Comparison of ENCODE assay signal across 15 cellular contexts in genomic region chr17:63917206-63917605, GRCh38. TPM values are rescaled to one million over a fixed set of nuclear protein-coding genes. Genes with fewer than 3 reads are reported as not detected.
"Had no signal": no experiment of that assay in that cellular context is flagged by ENCODE, and none has a peak within 500 bp of the region (broad histone marks: within the 10 kb centered on the region; RNA-seq: fewer than 3 reads in every experiment).

No MANE protein-coding gene starts in this region.

RNA-seq across cellular contexts. Expression of gene GH1, which starts 1.4 kb away (rescaled TPM):
- total RNA-seq: activated B cell treated with CpG ODN at 0.5 μM for 24 hours; activated CD4-positive, alpha-beta memory T cell treated with anti-CD3 and anti-CD28 coated beads, Interleukin-2, amount 10 ng/mL, durations not matched to agents 7 days and 5 days; activated CD4-positive, alpha-beta T cell treated with anti-CD3 and anti-CD28 coated beads, Interleukin-2, amount 10 ng/mL, durations not matched to agents 7 days and 5 days; activated CD8-positive, alpha-beta memory T cell treated with anti-CD3 and anti-CD28 coated beads, Interleukin-2, amount 10 ng/mL, durations not matched to agents 7 days and 5 days; activated CD8-positive, alpha-beta T cell treated with anti-CD3 and anti-CD28 coated beads, Interleukin-2, amount 10 ng/mL, durations not matched to agents 7 days and 5 days; activated naive CD4-positive, alpha-beta T cell treated with anti-CD3 and anti-CD28 coated beads for 36 hours; activated naive CD8-positive, alpha-beta T cell treated with anti-CD3 and anti-CD28 coated beads for 36 hours; activated T-helper 2 cell treated with anti-CD3 and anti-CD28 coated beads, Interferon-gamma antibody, Interleukin-2, Interleukin-4, amounts not matched to agents 10 μg/mL and 5 μg/mL and 100 μg/mL, durations not matched to agents 14 hours and 24 hours and 36 hours; adrenal gland; aorta; astrocyte; body of pancreas; breast epithelium had no signal

RNA-seq across cellular contexts. Expression of gene CSHL1, which starts 6.1 kb away (rescaled TPM):
- total RNA-seq: activated B cell treated with CpG ODN at 0.5 μM for 24 hours; activated CD4-positive, alpha-beta memory T cell treated with anti-CD3 and anti-CD28 coated beads, Interleukin-2, amount 10 ng/mL, durations not matched to agents 7 days and 5 days; activated CD4-positive, alpha-beta T cell treated with anti-CD3 and anti-CD28 coated beads for 36 hours; activated CD4-positive, alpha-beta T cell treated with anti-CD3 and anti-CD28 coated beads, Interleukin-2, amount 10 ng/mL, durations not matched to agents 7 days and 5 days; activated CD8-positive, alpha-beta memory T cell treated with anti-CD3 and anti-CD28 coated beads, Interleukin-2, amount 10 ng/mL, durations not matched to agents 7 days and 5 days; activated CD8-positive, alpha-beta T cell treated with anti-CD3 and anti-CD28 coated beads, Interleukin-2, amount 10 ng/mL, durations not matched to agents 7 days and 5 days; activated naive CD4-positive, alpha-beta T cell treated with anti-CD3 and anti-CD28 coated beads for 36 hours; activated naive CD8-positive, alpha-beta T cell treated with anti-CD3 and anti-CD28 coated beads for 36 hours; activated T-helper 2 cell treated with anti-CD3 and anti-CD28 coated beads, Interferon-gamma antibody, Interleukin-2, Interleukin-4, amounts not matched to agents 10 μg/mL and 5 μg/mL and 100 μg/mL, durations not matched to agents 14 hours and 24 hours and 36 hours; adrenal gland; aorta; astrocyte; body of pancreas; breast epithelium had no signal

RNA-seq across cellular contexts. Expression of gene CD79B, which starts 14.9 kb away (rescaled TPM):
- total RNA-seq: body of pancreas had no signal

RNA-seq across cellular contexts. Expression of gene CSH1, which starts 20.8 kb away (rescaled TPM):
- total RNA-seq: activated B cell treated with CpG ODN at 0.5 μM for 24 hours; activated CD4-positive, alpha-beta memory T cell treated with anti-CD3 and anti-CD28 coated beads, Interleukin-2, amount 10 ng/mL, durations not matched to agents 7 days and 5 days; activated CD4-positive, alpha-beta T cell treated with anti-CD3 and anti-CD28 coated beads for 36 hours; activated CD4-positive, alpha-beta T cell treated with anti-CD3 and anti-CD28 coated beads, Interleukin-2, amount 10 ng/mL, durations not matched to agents 7 days and 5 days; activated CD8-positive, alpha-beta memory T cell treated with anti-CD3 and anti-CD28 coated beads, Interleukin-2, amount 10 ng/mL, durations not matched to agents 7 days and 5 days; activated CD8-positive, alpha-beta T cell treated with anti-CD3 and anti-CD28 coated beads, Interleukin-2, amount 10 ng/mL, durations not matched to agents 7 days and 5 days; activated naive CD4-positive, alpha-beta T cell treated with anti-CD3 and anti-CD28 coated beads for 36 hours; activated naive CD8-positive, alpha-beta T cell treated with anti-CD3 and anti-CD28 coated beads for 36 hours; activated T-helper 2 cell treated with anti-CD3 and anti-CD28 coated beads, Interferon-gamma antibody, Interleukin-2, Interleukin-4, amounts not matched to agents 10 μg/mL and 5 μg/mL and 100 μg/mL, durations not matched to agents 14 hours and 24 hours and 36 hours; adrenal gland; aorta; body of pancreas; breast epithelium had no signal

RNA-seq across cellular contexts. Expression of gene GH2, which starts 35.5 kb away (rescaled TPM):
- total RNA-seq: activated B cell treated with CpG ODN at 0.5 μM for 24 hours; activated CD4-positive, alpha-beta memory T cell treated with anti-CD3 and anti-CD28 coated beads, Interleukin-2, amount 10 ng/mL, durations not matched to agents 7 days and 5 days; activated CD4-positive, alpha-beta T cell treated with anti-CD3 and anti-CD28 coated beads for 36 hours; activated CD4-positive, alpha-beta T cell treated with anti-CD3 and anti-CD28 coated beads, Interleukin-2, amount 10 ng/mL, durations not matched to agents 7 days and 5 days; activated CD8-positive, alpha-beta memory T cell treated with anti-CD3 and anti-CD28 coated beads, Interleukin-2, amount 10 ng/mL, durations not matched to agents 7 days and 5 days; activated CD8-positive, alpha-beta T cell treated with anti-CD3 and anti-CD28 coated beads, Interleukin-2, amount 10 ng/mL, durations not matched to agents 7 days and 5 days; activated naive CD4-positive, alpha-beta T cell treated with anti-CD3 and anti-CD28 coated beads for 36 hours; activated naive CD4-positive, alpha-beta T cell treated with anti-CD3 and anti-CD28 coated beads, Interleukin-2, amount 50 U/mL, for 72 hours; activated naive CD8-positive, alpha-beta T cell treated with anti-CD3 and anti-CD28 coated beads for 36 hours; activated T-helper 2 cell treated with anti-CD3 and anti-CD28 coated beads, Interferon-gamma antibody, Interleukin-2, Interleukin-4, amounts not matched to agents 10 μg/mL and 5 μg/mL and 100 μg/mL, durations not matched to agents 14 hours and 24 hours and 36 hours; adrenal gland; aorta; astrocyte; body of pancreas; breast epithelium had no signal
